In the genomic region with DNA sequence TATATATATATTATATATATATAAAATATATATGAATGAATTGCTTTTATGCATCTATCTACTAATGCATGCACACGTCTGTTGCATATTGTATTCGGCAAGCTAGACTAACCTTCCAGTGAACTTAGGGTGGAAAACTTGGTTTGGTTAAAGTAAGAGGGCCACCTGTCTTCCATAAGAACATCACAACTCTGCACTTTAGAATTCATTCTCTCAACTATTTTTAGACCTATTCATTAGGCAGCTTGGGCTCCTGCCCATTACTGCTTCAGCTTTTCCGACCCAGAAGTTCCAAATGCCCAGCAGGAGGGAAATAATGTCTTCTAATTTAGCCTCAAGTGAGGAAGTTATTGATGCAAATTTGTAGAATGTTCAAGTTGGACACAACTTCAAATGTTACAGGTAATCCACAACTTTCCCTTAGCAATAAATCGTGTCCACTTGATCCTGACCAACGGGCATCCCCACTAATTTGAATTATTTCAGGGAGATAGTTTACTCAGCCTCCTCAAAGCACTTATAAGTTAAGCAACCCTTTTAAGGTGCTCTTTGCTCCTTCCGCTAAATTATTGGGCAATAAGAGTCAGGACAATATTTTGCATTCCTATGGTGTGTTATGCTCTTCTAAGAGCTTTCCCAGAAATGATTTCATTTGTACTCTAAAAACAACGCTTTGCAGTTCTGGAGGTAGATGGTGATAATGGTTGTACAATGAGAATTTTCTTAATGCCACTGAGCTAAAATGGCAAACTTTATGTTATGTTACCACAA, we compare ENCODE assay signal across 17 cellular contexts.
A peak's percentile ranks its signal among the peaks of the same experiment; 100 is the strongest.
DNase-seq lines count a peak whose midpoint lies in the region; ATAC-seq, FAIRE-seq and TF ChIP-seq lines count a peak whose summit lies in the region.
"Had no signal": no experiment of that assay in that cellular context is flagged by ENCODE, and none has a peak within 500 bp of the region (broad histone marks: within the 10 kb centered on the region; RNA-seq: fewer than 3 reads in every experiment).

No MANE protein-coding gene starts in this region.

- no peak overlapping the region for H3K4me3 ChIP-seq in HepG2 (replicated peaks in 1 of 3; ENCODE audit: insufficient read depth in 1 of 3, low read depth in 2 of 3, low read length in 3 of 3)
- H3K4me3 ChIP-seq in right lobe of liver, result no peak overlapping the region

- in situ Hi-C loops in HepG2 (cut with HindIII; ENCODE audit: extremely low pct_ligation_motif_present, low pct_unique_long_range_greater_than_20kb), result no loop called here

- no peak overlapping the region for H3K9ac ChIP-seq in HepG2 (ENCODE audit: insufficient read depth, low read depth, low read length)

- no peak for TF ChIP-seq RAD21 in HepG2 (CRISPR knock-in tag; IDR thresholded peaks at IDR 0.05)

- DNase-seq in HepG2 (ENCODE audit: low spot score) (no peak), right lobe of liver (no peak), globus pallidus (ENCODE audit: low spot score) (peak; percentile 5), midbrain (lab: John Stamatoyannopoulos, UW) (peak; percentile 18), GM19239 (ENCODE audit: insufficient read length, low spot score) (no peak)
- DNase-seq: BE2C; CD4-positive, alpha-beta memory T cell; DMS79; HCEC 1CT; HFFc6 had no signal

- POLR2A ChIA-PET in HepG2 (lab: Yijun Ruan, JAX), result no interaction called here

- TF ChIP-seq CTCF in HepG2 (CRISPR knock-in tag; IDR thresholded peaks at IDR 0.05) (no peak), right lobe of liver (IDR thresholded peaks at IDR 0.05) (no peak)

- no TSS peak for BruUV-seq in HepG2 (replicated peaks; lab: Mats Ljungman, UMichigan)

- TF ChIP-seq POLR2A in HepG2 (IDR thresholded peaks at IDR 0.05; ENCODE audit: insufficient read depth in 1 of 2, low read depth in 2 of 2, low read length in 2 of 2) (no peak), right lobe of liver (IDR thresholded peaks at IDR 0.05) (no peak)

- H4K20me1 ChIP-seq in HepG2 (ENCODE audit: insufficient read depth, low read length), result no peaks in the 10 kb centered on the region

- 7% methylated on average over 7 of the region's 7 CpGs for WGBS in HepG2 (ENCODE audit: low lambda C conversion rate)
- WGBS in right lobe of liver (ENCODE audit: insufficient coverage, low coverage, low lambda C conversion rate, missing lambda C conversion rate), result 63% methylated on average over 6 of the region's 7 CpGs

- H3K9me3 ChIP-seq in HepG2 (ENCODE audit: low read length) (no peaks in the 10 kb centered on the region), right lobe of liver (no peaks in the 10 kb centered on the region)
- H3K9me3 ChIP-seq: BE2C had no signal

- H3K4me2 ChIP-seq in HepG2 (ENCODE audit: low read depth, low read length), result no peak overlapping the region

- H3K36me3 ChIP-seq in HepG2 (replicated peaks in 1 of 2; ENCODE audit: control insufficient read depth in 1 of 2, insufficient read depth in 2 of 2, low read length in 2 of 2), result no peaks in the 10 kb centered on the region
- no peaks in the 10 kb centered on the region for H3K36me3 ChIP-seq in right lobe of liver
- H3K36me3 ChIP-seq: BE2C had no signal

- no peaks in the 10 kb centered on the region for H3K4me1 ChIP-seq in HepG2 (ENCODE audit: insufficient read depth, low read length)
- no peaks in the 10 kb centered on the region for H3K4me1 ChIP-seq in right lobe of liver
- H3K4me1 ChIP-seq: BE2C had no signal

- FAIRE-seq in HepG2 (lab: Jason Lieb, UNC) (no peak), GM19239 (lab: Jason Lieb, UNC) (no peak)
- FAIRE-seq: A204.1, G401.6, GM12891, HTR-8/SVneo had no signal

- H3K79me2 ChIP-seq in HepG2 (ENCODE audit: insufficient read depth, low read length), result no peaks in the 10 kb centered on the region

- TF ChIP-seq EP300 in HepG2 (IDR thresholded peaks at IDR 0.05; ENCODE audit: low read depth in 2 of 2, low read length in 2 of 2) (no peak), HepG2 (CRISPR knock-in tag; IDR thresholded peaks at IDR 0.05; ENCODE audit: borderline replicate concordance) (no peak)

- no peak overlapping the region for H2AFZ ChIP-seq in HepG2 (ENCODE audit: low read length)

- no peaks in the 10 kb centered on the region; a peak in 1 of 5 replicates for H3K27me3 ChIP-seq in HepG2 (ENCODE audit: control insufficient read depth in 1 of 2, insufficient read depth in 2 of 2, low read length in 2 of 2)
- no peaks in the 10 kb centered on the region for H3K27me3 ChIP-seq in right lobe of liver

- CTCF ChIA-PET in HepG2 (lab: Yijun Ruan, JAX; ENCODE audit: low intra/inter-chr PET ratio, low total read pairs), result no interaction called here

- intact Hi-C loops in HepG2 (cut with micrococcal nuclease; ENCODE audit: unreplicated experiment), result no loop called here
- intact Hi-C loops in right lobe of liver (cut with DNase I), result no loop called here

- ATAC-seq in HepG2, result no peak
- ATAC-seq in right lobe of liver, result no peak
- no peak for ATAC-seq in HG03139 (IDR thresholded peaks at IDR 0.05; ENCODE audit: unreplicated experiment)
- no peak for ATAC-seq in HG03095 (IDR thresholded peaks at IDR 0.05; ENCODE audit: unreplicated experiment)

- H3K27ac ChIP-seq in HepG2 (ENCODE audit: extremely low read length, insufficient read depth, low read length) (no peak overlapping the region), right lobe of liver (no peak overlapping the region)
- H3K27ac ChIP-seq: C4-2B had no signal

TF ChIP-seq in HepG2, 621 proteins besides CTCF, POLR2A, EP300 and RAD21:
- TF ChIP-seq CEBPB (IDR thresholded peaks at IDR 0.05; ENCODE audit: borderline replicate concordance, low read depth, low read length), result peak; percentile 27; the same call in 1 of the 2 replicates
- TF ChIP-seq TBX2 (CRISPR knock-in tag; IDR thresholded peaks at IDR 0.05; ENCODE audit: borderline replicate concordance), result no peak

Comparison
In these comparisons a context has a peak if more than half of its experiments do, and no peak if none do; other contexts are left out.
1. DNase-seq: peak in globus pallidus (single experiment) and midbrain (single experiment); none in HepG2 (single experiment), right lobe of liver (0 of 3) and GM19239 (single experiment).